8 cellular contexts compared by ENCODE assay signal in genomic region chr15:40893019-40893723, GRCh38. TPM values are rescaled to one million over a fixed set of nuclear protein-coding genes. Genes with fewer than 3 reads are reported as not detected.
DNase-seq lines count a peak whose midpoint lies in the region; ATAC-seq, FAIRE-seq and TF ChIP-seq lines count a peak whose summit lies in the region.

No MANE protein-coding gene starts in this region.

- H3K9me3 ChIP-seq in K562 (replicated peaks; ENCODE audit: control insufficient read depth, insufficient read depth, low read depth, low read length): no peaks in the 10 kb centered on the region

- H3K9me1 ChIP-seq in K562 (ENCODE audit: control insufficient read depth, insufficient read depth, low read length): no peaks in the 10 kb centered on the region

- in situ Hi-C loops in K562 (cut with MboI): loop anchor here (5.0 to 10.0 kb wide), 2 partner anchors 36 to 218 kb away; no protein-coding TSS in a partner anchor

- H4K20me1 ChIP-seq in K562 (replicated peaks; ENCODE audit: control insufficient read depth, insufficient read depth, low read length): no peaks in the 10 kb centered on the region

- no peak for FAIRE-seq in K562 (lab: Jason Lieb, UNC)

- 45% methylated on average over 22 of the region's 24 CpGs for WGBS in K562 (ENCODE audit: insufficient coverage, low coverage, missing lambda C conversion rate)

- no peaks in the 10 kb centered on the region for H3K27me3 Mint-ChIP-seq in activated CD8-positive, alpha-beta memory T cell treated with anti-CD3 and anti-CD28 coated beads, Interleukin-2, amount 10 ng/mL, durations not matched to agents 7 days and 5 days

- intact Hi-C loops in K562 (cut with micrococcal nuclease): loop anchor here (5.0 to 10.0 kb wide), 3 partner anchors 188 to 298 kb away; partner anchors contain the start of gene KNL1

- H3K27ac ChIP-seq in K562 (ENCODE audit: extremely low read depth, low read depth, low read length) (no peak overlapping the region), temporal lobe (ENCODE audit: low read depth, low read length) (peak overlapping the region; percentile 80)

- ATAC-seq in activated CD8-positive, alpha-beta memory T cell treated with anti-CD3 and anti-CD28 coated beads, Interleukin-2, amount 10 ng/mL, durations not matched to agents 7 days and 5 days: no peak
- no peak for ATAC-seq in K562
- no peak for ATAC-seq in GM21576 (IDR thresholded peaks at IDR 0.05; ENCODE audit: unreplicated experiment)
- no peak for ATAC-seq in GM21825 (IDR thresholded peaks at IDR 0.05; ENCODE audit: unreplicated experiment)

- peak overlapping the region; percentile 99; the same call in 1 of the 2 replicates for H2AFZ ChIP-seq in K562 (ENCODE audit: low read depth, low read length)

- peaks cover 8 to 16% of the 10 kb centered on the region in 2 experiments; a peak in 4 of 5 replicates for H3K4me1 ChIP-seq in K562 (replicated peaks in 1 of 2; ENCODE audit: control insufficient read depth in 2 of 2, insufficient read depth in 2 of 2, low read length in 2 of 2)

- TF ChIP-seq CTCF in K562 (IDR thresholded peaks at IDR 0.05 in 2 of 3, conservative IDR thresholded peaks at IDR 0.05 in 1 of 3; ENCODE audit: insufficient read depth in 2 of 3, low read depth in 1 of 3, low read length in 3 of 3): no peak

- H3K36me3 Mint-ChIP-seq in activated CD8-positive, alpha-beta memory T cell treated with anti-CD3 and anti-CD28 coated beads, Interleukin-2, amount 10 ng/mL, durations not matched to agents 7 days and 5 days: peaks cover 8% of the 10 kb centered on the region

- POLR2A ChIA-PET in K562 (lab: Yijun Ruan, JAX): interaction anchor here (1.0 to 1.9 kb wide), 3 partner anchors 8 to 104 kb away, joined by 4 to 6 read pairs (median 5); partner anchors contain the start of gene RHOV

- no peak for TF ChIP-seq RAD21 in K562 (CRISPR knock-in tag; conservative IDR thresholded peaks at IDR 0.05 in 1 of 2, IDR thresholded peaks at IDR 0.05 in 1 of 2)

- TF ChIP-seq POLR2A in K562 (conservative IDR thresholded peaks at IDR 0.05): no peak

- H3K9ac ChIP-seq in K562 (ENCODE audit: insufficient read depth in 1 of 2, low read depth in 2 of 2, low read length in 2 of 2): peak overlapping the region in 1 of 2 experiments; percentile 54; a peak in 2 of 4 replicates

- peaks cover 19% of the 10 kb centered on the region; the same call in 2 of the 3 replicates for H3K36me3 ChIP-seq in K562 (ENCODE audit: control insufficient read depth, insufficient read depth, low read length)

- H3K4me1 Mint-ChIP-seq in activated CD8-positive, alpha-beta memory T cell treated with anti-CD3 and anti-CD28 coated beads, Interleukin-2, amount 10 ng/mL, durations not matched to agents 7 days and 5 days: peaks cover 32% of the 10 kb centered on the region

- H3K4me3 Mint-ChIP-seq in activated CD8-positive, alpha-beta memory T cell treated with anti-CD3 and anti-CD28 coated beads, Interleukin-2, amount 10 ng/mL, durations not matched to agents 7 days and 5 days: peak overlapping the region; percentile 98

- no peak for TF ChIP-seq EP300 in K562 (IDR thresholded peaks at IDR 0.05; ENCODE audit: low read length)

- H3K4me3 ChIP-seq in K562: no peak overlapping the region

- CTCF ChIA-PET in activated CD8-positive, alpha-beta memory T cell treated with anti-CD3 and anti-CD28 coated beads, Interleukin-2, amount 10 ng/mL, durations not matched to agents 7 days and 5 days (lab: Charles Lee): interaction anchor here (0.6 to 11.3 kb wide), 28 partner anchors 8 to 324 kb away, joined by 3 to 406 read pairs (median 6); partner anchors contain the start of genes PPP1R14D, RAD51, RHOV and RPUSD2
- CTCF ChIA-PET in K562 (lab: Yijun Ruan, JAX; ENCODE audit: low intra/inter-chr PET ratio): interaction anchor here (0.5 to 6.7 kb wide), 6 partner anchors 13 to 640 kb away, joined by 3 to 75 read pairs (median 5); no protein-coding TSS in a partner anchor

- H3K27me3 ChIP-seq in K562 (ENCODE audit: control insufficient read depth in 2 of 2, insufficient read depth in 2 of 2, low read length in 2 of 2): no peaks in the 10 kb centered on the region

- no peak overlapping the region for H3K27ac Mint-ChIP-seq in activated CD8-positive, alpha-beta memory T cell treated with anti-CD3 and anti-CD28 coated beads, Interleukin-2, amount 10 ng/mL, durations not matched to agents 7 days and 5 days

- peaks cover 17% of the 10 kb centered on the region for H3K79me2 ChIP-seq in K562 (ENCODE audit: control insufficient read depth, insufficient read depth, low read length)

- H3K4me2 ChIP-seq in K562 (ENCODE audit: insufficient read depth, low read length): peak overlapping the region; percentile 85; the same call in 1 of the 2 replicates

- BruUV-seq in K562 (replicated peaks; lab: Mats Ljungman, UMichigan): no TSS peak

- no peaks in the 10 kb centered on the region for H3K9me3 Mint-ChIP-seq in activated CD8-positive, alpha-beta memory T cell treated with anti-CD3 and anti-CD28 coated beads, Interleukin-2, amount 10 ng/mL, durations not matched to agents 7 days and 5 days (ENCODE audit: low read depth)

- no peak for DNase-seq in activated CD8-positive, alpha-beta memory T cell treated with anti-CD3 and anti-CD28 coated beads, Interleukin-2, amount 10 ng/mL, durations not matched to agents 7 days and 5 days
- no peak for DNase-seq in activated CD8-positive, alpha-beta memory T cell treated with anti-CD3 and anti-CD28 coated beads, Interleukin-2, amount 50 U/mL, for 48 hours
- DNase-seq in K562 (ENCODE audit: extremely low read depth in 1 of 4, low spot score in 3 of 4): no peak
- DNase-seq in medulla oblongata (ENCODE audit: extremely low spot score): peak; percentile 24
- no peak for DNase-seq in T-helper 9 cell

RNA-seq across cellular contexts. Expression of gene VPS18, which starts 1.1 kb away (rescaled TPM):
- 10 to 100 TPM; 16.9 to 19.5 TPM for total RNA-seq in activated CD8-positive, alpha-beta memory T cell treated with anti-CD3 and anti-CD28 coated beads, Interleukin-2, amount 10 ng/mL, durations not matched to agents 7 days and 5 days
- total RNA-seq in K562 (2011; cell fraction: chromatin; rRNA removed; ENCODE audit: low replicate concordance): 9.0 and 33.9 TPM in 2 replicates
- 25.9 and 30.9 TPM in 2 replicates for total RNA-seq in K562 (2011; cell fraction: nucleolus; rRNA removed)
- total RNA-seq in K562 (2011; cell fraction: nucleoplasm; rRNA removed): 9.9 and 14.4 TPM in 2 replicates
- total RNA-seq in K562 (2014; rRNA removed) (17.3 and 20.0 TPM in 2 replicates), K562 (2014; rRNA removed; fragmentation: Illumina TruSeq; extraction: Trizol) (4.3 and 5.3 TPM in 2 replicates), K562 (2015; rRNA removed; fragmentation: Illumina TruSeq; extraction: Trizol) (14.6 and 14.7 TPM in 2 replicates), K562 (2021) (19.9 and 20.8 TPM in 2 replicates), temporal lobe (21.6 TPM)
- polyA plus RNA-seq in K562 (2011; rRNA removed) (5.9 and 9.0 TPM in 2 replicates), K562 (2014; fragmentation: Illumina TruSeq; extraction: Trizol) (9.5 and 11.8 TPM in 2 replicates), K562 (2014; fragmentation: Nextera tagmentation; extraction: Ambion mirVana) (under 1 TPM; 0.73 to 0.88 TPM), K562 (2014; rRNA removed) (8.5 and 9.9 TPM in 2 replicates)
- 8.9 and 18.1 TPM in 2 replicates for polyA plus RNA-seq in K562 (2011; cell fraction: cytosol; rRNA removed)
- 9.1 and 13.6 TPM in 2 replicates for polyA plus RNA-seq in K562 (2011; cell fraction: nucleus; rRNA removed)
- 14.0 and 19.3 TPM in 2 replicates for polyA plus RNA-seq in K562 (2012)
- polyA minus RNA-seq in K562 (2011; rRNA and poly(A)+ RNA removed): 15.1 and 21.7 TPM in 2 replicates
- 17.4 and 23.2 TPM in 2 replicates for polyA minus RNA-seq in K562 (2011; cell fraction: cytosol; rRNA and poly(A)+ RNA removed)
- 7.5 and 10.6 TPM in 2 replicates for polyA minus RNA-seq in K562 (2011; cell fraction: nucleus; rRNA and poly(A)+ RNA removed)

RNA-seq across cellular contexts. Expression of gene RHOV, which starts 19.1 kb away (rescaled TPM):
- total RNA-seq in activated CD8-positive, alpha-beta memory T cell treated with anti-CD3 and anti-CD28 coated beads, Interleukin-2, amount 10 ng/mL, durations not matched to agents 7 days and 5 days: not detected
- total RNA-seq in K562 (2011; cell fraction: chromatin; rRNA removed; ENCODE audit: low replicate concordance): 1.1 and 1.9 TPM in 2 replicates
- total RNA-seq in K562 (2011; cell fraction: nucleolus; rRNA removed): 1.8 TPM in 2 replicates
- total RNA-seq in K562 (2011; cell fraction: nucleoplasm; rRNA removed): 1.0 and 1.1 TPM in 2 replicates
- total RNA-seq in K562 (2014; rRNA removed) (2.0 and 2.2 TPM in 2 replicates), K562 (2014; rRNA removed; fragmentation: Illumina TruSeq; extraction: Trizol) (0.73 and 1.1 TPM in 2 replicates), K562 (2015; rRNA removed; fragmentation: Illumina TruSeq; extraction: Trizol) (0.45 and 0.72 TPM in 2 replicates), K562 (2021) (1.9 and 2.0 TPM in 2 replicates), temporal lobe (8.9 TPM)
- polyA plus RNA-seq in K562 (2011; rRNA removed) (1.1 and 1.2 TPM in 2 replicates), K562 (2014; fragmentation: Illumina TruSeq; extraction: Trizol) (1.1 TPM in 2 replicates), K562 (2014; fragmentation: Nextera tagmentation; extraction: Ambion mirVana) (under 1 TPM; 0.08 to 0.18 TPM), K562 (2014; rRNA removed) (1.4 and 2.6 TPM in 2 replicates)
- 1.3 and 2.4 TPM in 2 replicates for polyA plus RNA-seq in K562 (2011; cell fraction: cytosol; rRNA removed)
- 1.0 and 1.1 TPM in 2 replicates for polyA plus RNA-seq in K562 (2011; cell fraction: nucleus; rRNA removed)
- polyA plus RNA-seq in K562 (2012): 0.51 and 1.3 TPM in 2 replicates
- polyA minus RNA-seq in K562 (2011; rRNA and poly(A)+ RNA removed): 0.77 and 1.3 TPM in 2 replicates
- polyA minus RNA-seq in K562 (2011; cell fraction: cytosol; rRNA and poly(A)+ RNA removed): 1.4 TPM in 1 of 2 replicates, not detected in the other
- polyA minus RNA-seq in K562 (2011; cell fraction: nucleus; rRNA and poly(A)+ RNA removed): 1.1 and 1.3 TPM in 2 replicates

RNA-seq across cellular contexts. Expression of gene DLL4, which starts 36.0 kb away (rescaled TPM):
- total RNA-seq in activated CD8-positive, alpha-beta memory T cell treated with anti-CD3 and anti-CD28 coated beads, Interleukin-2, amount 10 ng/mL, durations not matched to agents 7 days and 5 days: under 1 TPM in 1 of 2 experiments, not detected in 1; 0.12 TPM
- total RNA-seq in K562 (2011; cell fraction: chromatin; rRNA removed; ENCODE audit: low replicate concordance): 3.0 and 5.4 TPM in 2 replicates
- 5.5 and 6.0 TPM in 2 replicates for total RNA-seq in K562 (2011; cell fraction: nucleolus; rRNA removed)
- 2.8 and 3.7 TPM in 2 replicates for total RNA-seq in K562 (2011; cell fraction: nucleoplasm; rRNA removed)
- total RNA-seq in K562 (2014; rRNA removed) (0.59 and 0.78 TPM in 2 replicates), K562 (2014; rRNA removed; fragmentation: Illumina TruSeq; extraction: Trizol) (0.26 and 0.40 TPM in 2 replicates), K562 (2015; rRNA removed; fragmentation: Illumina TruSeq; extraction: Trizol) (0.43 and 0.60 TPM in 2 replicates), K562 (2021) (1.1 and 1.3 TPM in 2 replicates), temporal lobe (3.4 TPM)
- polyA plus RNA-seq in K562 (2011; rRNA removed) (0.40 and 0.77 TPM in 2 replicates), K562 (2014; fragmentation: Illumina TruSeq; extraction: Trizol) (0.42 and 0.62 TPM in 2 replicates), K562 (2014; fragmentation: Nextera tagmentation; extraction: Ambion mirVana) (under 1 TPM in 1 of 2 experiments, not detected in 1; 0.04 TPM), K562 (2014; rRNA removed) (0.30 and 0.89 TPM in 2 replicates)
- 0.46 and 0.75 TPM in 2 replicates for polyA plus RNA-seq in K562 (2011; cell fraction: cytosol; rRNA removed)
- 2.3 and 2.4 TPM in 2 replicates for polyA plus RNA-seq in K562 (2011; cell fraction: nucleus; rRNA removed)
- polyA plus RNA-seq in K562 (2012): 0.30 and 0.60 TPM in 2 replicates
- 0.53 and 0.54 TPM in 2 replicates for polyA minus RNA-seq in K562 (2011; rRNA and poly(A)+ RNA removed)
- 0.57 and 0.64 TPM in 2 replicates for polyA minus RNA-seq in K562 (2011; cell fraction: cytosol; rRNA and poly(A)+ RNA removed)
- 2.0 and 3.0 TPM in 2 replicates for polyA minus RNA-seq in K562 (2011; cell fraction: nucleus; rRNA and poly(A)+ RNA removed)

RNA-seq across cellular contexts. Expression of gene SPINT1, which starts 49.3 kb away (rescaled TPM):
- total RNA-seq in activated CD8-positive, alpha-beta memory T cell treated with anti-CD3 and anti-CD28 coated beads, Interleukin-2, amount 10 ng/mL, durations not matched to agents 7 days and 5 days: 1 to 10 TPM; 3.7 to 4.0 TPM
- 10.1 and 24.8 TPM in 2 replicates for total RNA-seq in K562 (2011; cell fraction: chromatin; rRNA removed; ENCODE audit: low replicate concordance)
- total RNA-seq in K562 (2011; cell fraction: nucleolus; rRNA removed): 24.3 and 37.9 TPM in 2 replicates
- total RNA-seq in K562 (2011; cell fraction: nucleoplasm; rRNA removed): 13.6 and 20.2 TPM in 2 replicates
- total RNA-seq in K562 (2014; rRNA removed) (1.5 and 2.1 TPM in 2 replicates), K562 (2014; rRNA removed; fragmentation: Illumina TruSeq; extraction: Trizol) (1.1 and 1.8 TPM in 2 replicates), K562 (2015; rRNA removed; fragmentation: Illumina TruSeq; extraction: Trizol) (0.94 and 0.98 TPM in 2 replicates), K562 (2021) (3.2 and 4.5 TPM in 2 replicates), temporal lobe (1.5 TPM)
- polyA plus RNA-seq in K562 (2011; rRNA removed) (2.8 and 5.6 TPM in 2 replicates), K562 (2014; fragmentation: Illumina TruSeq; extraction: Trizol) (3.9 and 4.5 TPM in 2 replicates), K562 (2014; fragmentation: Nextera tagmentation; extraction: Ambion mirVana) (under 1 TPM; 0.78 to 0.80 TPM), K562 (2014; rRNA removed) (2.3 and 3.3 TPM in 2 replicates)
- polyA plus RNA-seq in K562 (2011; cell fraction: cytosol; rRNA removed): 4.1 and 7.4 TPM in 2 replicates
- 9.8 and 17.8 TPM in 2 replicates for polyA plus RNA-seq in K562 (2011; cell fraction: nucleus; rRNA removed)
- polyA plus RNA-seq in K562 (2012): 4.0 and 7.3 TPM in 2 replicates
- polyA minus RNA-seq in K562 (2011; rRNA and poly(A)+ RNA removed): 3.5 and 3.7 TPM in 2 replicates
- polyA minus RNA-seq in K562 (2011; cell fraction: cytosol; rRNA and poly(A)+ RNA removed): 4.8 and 6.5 TPM in 2 replicates
- polyA minus RNA-seq in K562 (2011; cell fraction: nucleus; rRNA and poly(A)+ RNA removed): 5.0 and 5.2 TPM in 2 replicates
